ENCODE assay signal across 1 cellular context in the genomic region with DNA sequence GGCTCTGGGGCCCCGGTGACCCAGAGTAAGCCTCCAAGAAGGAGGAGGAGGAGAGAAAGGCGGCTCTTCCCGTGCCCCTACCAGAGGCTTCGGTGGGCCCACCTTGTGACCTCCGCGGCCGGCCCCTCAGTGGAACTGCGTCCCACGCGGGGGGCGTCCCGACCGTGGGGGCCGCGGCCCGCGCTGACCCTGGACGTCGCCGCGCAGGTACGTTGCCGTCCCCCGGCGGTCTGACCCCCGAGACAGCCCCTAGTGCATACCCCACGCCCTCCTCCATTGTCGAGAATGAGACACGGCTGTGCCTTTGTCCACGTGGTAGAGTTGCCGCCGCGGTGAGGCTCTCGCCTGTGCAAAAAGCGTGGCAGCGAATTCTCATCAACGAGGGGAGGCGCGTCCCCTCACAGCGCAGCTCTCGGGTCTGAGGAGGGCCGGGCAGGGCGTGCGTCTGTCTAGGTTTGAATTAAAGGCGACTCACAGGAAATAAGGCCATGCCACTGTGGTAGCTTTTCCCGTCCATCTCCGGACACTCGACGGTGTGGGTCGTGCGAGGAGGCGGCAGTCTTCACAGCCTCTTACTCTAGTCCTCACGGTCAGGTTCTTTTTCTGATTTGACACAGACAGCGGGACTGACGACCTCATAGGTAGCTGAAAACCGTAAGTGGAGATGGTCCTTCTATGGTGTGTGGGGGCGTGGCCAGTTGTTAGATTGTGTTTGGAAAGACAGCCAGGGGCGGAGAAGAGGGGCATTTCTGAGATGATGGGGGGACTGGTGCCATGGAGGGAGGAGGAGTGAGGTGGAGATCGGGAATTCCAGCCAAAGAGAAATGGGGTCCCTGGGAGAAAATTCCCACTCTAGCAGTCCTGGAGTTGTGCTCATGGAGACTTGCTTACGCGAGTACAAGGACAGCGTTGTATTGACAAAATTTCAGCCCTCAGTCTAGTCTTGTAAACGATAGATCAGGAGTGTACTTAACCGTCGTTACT.
TF ChIP-seq lines count a peak whose summit lies in the region.

No MANE protein-coding gene starts in this region.

TF ChIP-seq in GM12878, 131 proteins besides CTCF, POLR2A, EP300 and RAD21 (continued from another document):
- TF ChIP-seq, protein P1, sequence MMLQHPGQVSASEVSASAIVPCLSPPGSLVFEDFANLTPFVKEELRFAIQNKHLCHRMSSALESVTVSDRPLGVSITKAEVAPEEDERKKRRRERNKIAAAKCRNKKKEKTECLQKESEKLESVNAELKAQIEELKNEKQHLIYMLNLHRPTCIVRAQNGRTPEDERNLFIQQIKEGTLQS (IDR thresholded peaks at IDR 0.05; ENCODE audit: borderline replicate concordance, extremely low read depth, low read depth, low read length) = no peak
- TF ChIP-seq SMARCA5 (IDR thresholded peaks at IDR 0.05) (peak; percentile 36; the same call in 1 of the 2 replicates), SPI1 (IDR thresholded peaks at IDR 0.05; ENCODE audit: borderline replicate concordance, insufficient read depth, low read depth, low read length) (no peak), CREB1 (IDR thresholded peaks at IDR 0.05; ENCODE audit: low read depth) (no peak; the same call in 1 of the 2 replicates), PKNOX1 (IDR thresholded peaks at IDR 0.05) (peak; percentile 52), RELB (IDR thresholded peaks at IDR 0.05; ENCODE audit: low read depth) (0 out of 2 replicates have a peak, but pooled peaks have one; percentile 16), SIN3A (IDR thresholded peaks at IDR 0.05; ENCODE audit: low read depth, low read length) (peak; percentile 56), ZNF274 (IDR thresholded peaks at IDR 0.05; ENCODE audit: insufficient read depth, insufficient read length) (no peak), FOXK2 (IDR thresholded peaks at IDR 0.05) (peak; percentile 40; the same call in 1 of the 2 replicates), CBFB (IDR thresholded peaks at IDR 0.05; ENCODE audit: low read depth) (peak; percentile 2; the same call in 1 of the 2 replicates), ZNF207 (IDR thresholded peaks at IDR 0.05; ENCODE audit: borderline replicate concordance) (peak; percentile 46; the same call in 1 of the 2 replicates), NR2F1 (conservative IDR thresholded peaks at IDR 0.05) (peak; percentile 71)
- TF ChIP-seq, protein P2, sequence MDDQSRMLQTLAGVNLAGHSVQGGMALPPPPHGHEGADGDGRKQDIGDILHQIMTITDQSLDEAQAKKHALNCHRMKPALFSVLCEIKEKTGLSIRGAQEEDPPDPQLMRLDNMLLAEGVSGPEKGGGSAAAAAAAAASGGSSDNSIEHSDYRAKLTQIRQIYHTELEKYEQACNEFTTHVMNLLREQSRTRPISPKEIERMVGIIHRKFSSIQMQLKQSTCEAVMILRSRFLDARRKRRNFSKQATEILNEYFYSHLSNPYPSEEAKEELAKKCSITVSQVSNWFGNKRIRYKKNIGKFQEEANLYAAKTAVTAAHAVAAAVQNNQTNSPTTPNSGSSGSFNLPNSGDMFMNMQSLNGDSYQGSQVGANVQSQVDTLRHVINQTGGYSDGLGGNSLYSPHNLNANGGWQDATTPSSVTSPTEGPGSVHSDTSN (IDR thresholded peaks at IDR 0.05; ENCODE audit: insufficient replicate concordance, low read depth, low read length) = peak; percentile 4
